Comparison of ENCODE assay signal across 10 cellular contexts in the genomic region with DNA sequence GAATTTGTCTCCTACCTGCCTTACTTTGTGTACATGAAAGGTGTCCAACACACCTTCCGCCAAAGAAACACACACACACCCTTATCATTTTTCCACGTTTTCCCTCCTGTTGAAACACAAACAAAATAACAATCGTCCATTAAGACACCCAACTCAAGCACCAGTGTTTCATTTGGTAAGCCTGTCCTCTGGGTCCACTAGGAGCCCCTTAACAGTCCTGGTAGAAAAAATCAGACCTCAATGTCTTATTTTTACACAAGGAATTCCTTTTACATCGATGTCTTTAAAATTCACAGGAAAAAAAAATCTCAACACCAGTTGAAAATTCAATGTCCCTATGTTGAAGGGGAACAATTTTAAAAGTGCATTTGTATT. TPM values are rescaled to one million over a fixed set of nuclear protein-coding genes. Genes with fewer than 3 reads are reported as not detected.
DNase-seq lines count a peak whose midpoint lies in the region; ATAC-seq and TF ChIP-seq lines count a peak whose summit lies in the region.
"Had no signal": no experiment of that assay in that cellular context is flagged by ENCODE, and none has a peak within 500 bp of the region (broad histone marks: within the 10 kb centered on the region; RNA-seq: fewer than 3 reads in every experiment).

No MANE protein-coding gene starts in this region.

- peak; percentile 22 for DNase-seq in adipocyte (ENCODE audit: low read depth)
- DNase-seq in suprapubic skin (ENCODE audit: low spot score in 2 of 2): no peak
- DNase-seq in NCI-H774 (lab: John Stamatoyannopoulos, UW): no peak
- DNase-seq in HuH-7.5 (ENCODE audit: low spot score): no peak
- DNase-seq: NK-92 treated with Interleukin-12 subunit alpha and Interleukin-12 subunit beta, amount 100 ng/mL, for 24 hours; occipital lobe had no signal

- H3K27ac ChIP-seq in liver (ENCODE audit: low read depth in 1 of 2, low read length in 2 of 2) (peak overlapping the region; percentile 87 to 92), suprapubic skin (peak overlapping the region; percentile 96)

- no peak for TF ChIP-seq CTCF in liver (IDR thresholded peaks at IDR 0.05; ENCODE audit: low read depth, low read length, missing input control)
- TF ChIP-seq CTCF in suprapubic skin (IDR thresholded peaks at IDR 0.05): no peak

- H3K36me3 ChIP-seq in adipocyte (ENCODE audit: control insufficient read depth, insufficient read depth, low read length, severe bottlenecking) (no peaks in the 10 kb centered on the region), liver (ENCODE audit: control insufficient read depth in 4 of 4, insufficient read depth in 3 of 4, low read depth in 1 of 4, low read length in 3 of 4) (peaks cover 0 to 7% (median 0%) of the 10 kb centered on the region in 4 donors), suprapubic skin (peaks cover 6% of the 10 kb centered on the region)

- TF ChIP-seq EP300 in suprapubic skin (IDR thresholded peaks at IDR 0.05): no peak

- H3K27me3 ChIP-seq in adipocyte (replicated peaks; ENCODE audit: control insufficient read depth, insufficient read depth, low read length): no peaks in the 10 kb centered on the region
- no peaks in the 10 kb centered on the region for H3K27me3 ChIP-seq in liver (ENCODE audit: control insufficient read depth in 4 of 4, insufficient read depth in 4 of 4, low read length in 3 of 4)
- H3K27me3 ChIP-seq in suprapubic skin: no peaks in the 10 kb centered on the region

- H3K9me3 ChIP-seq in adipocyte (ENCODE audit: control insufficient read depth, low read length) (no peaks in the 10 kb centered on the region), liver (ENCODE audit: control insufficient read depth in 4 of 4, low read length in 3 of 4) (no peaks in the 10 kb centered on the region), suprapubic skin (no peaks in the 10 kb centered on the region)

- peaks cover 20 to 32% (median 23%) of the 10 kb centered on the region in 3 donors for H3K4me1 Mint-ChIP-seq in IgD-negative memory B cell

- no peak overlapping the region for H3K9ac ChIP-seq in adipocyte (ENCODE audit: low read length)
- H3K9ac ChIP-seq in liver (ENCODE audit: low read depth in 1 of 2, low read length in 2 of 2): peak overlapping the region in 1 of 2 donors; percentile 32

- no peaks in the 10 kb centered on the region for H3K9me3 Mint-ChIP-seq in IgD-negative memory B cell

- H3K27me3 Mint-ChIP-seq in IgD-negative memory B cell: peaks cover 18% of the 10 kb centered on the region

- 20% methylated on average over 4 of the region's 4 CpGs for WGBS in liver
- WGBS in suprapubic skin: 28% methylated on average over 4 of the region's 4 CpGs

- no peaks in the 10 kb centered on the region for H3K36me3 Mint-ChIP-seq in IgD-negative memory B cell

- no peak for TF ChIP-seq POLR2A in suprapubic skin (IDR thresholded peaks at IDR 0.05)

- peak overlapping the region; percentile 24 to 100 (median 83) for H3K27ac Mint-ChIP-seq in IgD-negative memory B cell
- H3K27ac Mint-ChIP-seq: activated CD8-positive, alpha-beta memory T cell treated with anti-CD3 and anti-CD28 coated beads, Interleukin-2, amount 10 ng/mL, durations not matched to agents 7 days and 5 days had no signal

- no peak for TF ChIP-seq RAD21 in liver (IDR thresholded peaks at IDR 0.05)

- H3K4me1 ChIP-seq in adipocyte (ENCODE audit: control insufficient read depth, insufficient read depth, low read length): peaks cover 62% of the 10 kb centered on the region
- peaks cover 10 to 48% (median 28%) of the 10 kb centered on the region in 4 donors for H3K4me1 ChIP-seq in liver (ENCODE audit: control insufficient read depth in 4 of 4, insufficient read depth in 4 of 4, low read length in 3 of 4)
- peaks cover 71% of the 10 kb centered on the region for H3K4me1 ChIP-seq in suprapubic skin

- no peak overlapping the region for H3K4me3 ChIP-seq in adipocyte (ENCODE audit: low read length)
- no peak overlapping the region for H3K4me3 ChIP-seq in liver (ENCODE audit: low read depth in 1 of 3, low read length in 3 of 3)
- peak overlapping the region; percentile 68 for H3K4me3 ChIP-seq in suprapubic skin

- ATAC-seq in GM18909 (IDR thresholded peaks at IDR 0.05; ENCODE audit: poor library complexity, unreplicated experiment): no peak

- H3K4me3 Mint-ChIP-seq in IgD-negative memory B cell: peak overlapping the region; percentile 38 to 96 (median 60)
- H3K4me3 Mint-ChIP-seq: activated CD8-positive, alpha-beta memory T cell treated with anti-CD3 and anti-CD28 coated beads, Interleukin-2, amount 10 ng/mL, durations not matched to agents 7 days and 5 days had no signal

TF ChIP-seq in liver, 16 proteins besides CTCF, POLR2A, EP300 and RAD21:
- TF ChIP-seq, protein P1, sequence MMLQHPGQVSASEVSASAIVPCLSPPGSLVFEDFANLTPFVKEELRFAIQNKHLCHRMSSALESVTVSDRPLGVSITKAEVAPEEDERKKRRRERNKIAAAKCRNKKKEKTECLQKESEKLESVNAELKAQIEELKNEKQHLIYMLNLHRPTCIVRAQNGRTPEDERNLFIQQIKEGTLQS (IDR thresholded peaks at IDR 0.05): no peak
- no peak for TF ChIP-seq REST (IDR thresholded peaks at IDR 0.05)
- TF ChIP-seq NR2F2 (IDR thresholded peaks at IDR 0.05): no peak
- TF ChIP-seq RXRA (IDR thresholded peaks at IDR 0.05): no peak
- TF ChIP-seq SP1 (IDR thresholded peaks at IDR 0.05): no peak
- TF ChIP-seq HNF4G (IDR thresholded peaks at IDR 0.05): no peak
- no peak for TF ChIP-seq EGR1 (IDR thresholded peaks at IDR 0.05; ENCODE audit: low read depth in 2 of 2)
- no peak for TF ChIP-seq MAX (IDR thresholded peaks at IDR 0.05)
- no peak for TF ChIP-seq JUND (IDR thresholded peaks at IDR 0.05)
- peak in 1 of 2 donors; percentile 3 for TF ChIP-seq HNF4A (conservative IDR thresholded peaks at IDR 0.05)
- no peak for TF ChIP-seq GABPA (IDR thresholded peaks at IDR 0.05 in 1 of 2, conservative IDR thresholded peaks at IDR 0.05 in 1 of 2)
- TF ChIP-seq FOXA1 (IDR thresholded peaks at IDR 0.05): no peak
- TF ChIP-seq YY1 (IDR thresholded peaks at IDR 0.05): peak; percentile 2
- TF ChIP-seq FOXA2 (IDR thresholded peaks at IDR 0.05): no peak

RNA-seq across cellular contexts. Expression of gene HES1, which starts 4.0 kb away (rescaled TPM):
- 8.5 TPM for polyA plus RNA-seq in IgD-negative memory B cell
- 1 to 10 TPM; 5.3 to 6.8 TPM for total RNA-seq in liver
- polyA plus RNA-seq in liver: 10 to 100 TPM; 11.2 to 12.5 TPM
- total RNA-seq in suprapubic skin: 100 to 1,000 TPM; 128 to 206 (median 154) TPM

Comparison
In these comparisons a context has a peak if more than half of its experiments do, and no peak if none do; other contexts are left out.
1. RNA of gene HES1, which starts 4.0 kb away (total RNA-seq): 128 to 206 TPM in suprapubic skin; 5.3 to 6.8 TPM in liver; every median in the first group is over 10 times any median in the second.